In the genomic region with DNA sequence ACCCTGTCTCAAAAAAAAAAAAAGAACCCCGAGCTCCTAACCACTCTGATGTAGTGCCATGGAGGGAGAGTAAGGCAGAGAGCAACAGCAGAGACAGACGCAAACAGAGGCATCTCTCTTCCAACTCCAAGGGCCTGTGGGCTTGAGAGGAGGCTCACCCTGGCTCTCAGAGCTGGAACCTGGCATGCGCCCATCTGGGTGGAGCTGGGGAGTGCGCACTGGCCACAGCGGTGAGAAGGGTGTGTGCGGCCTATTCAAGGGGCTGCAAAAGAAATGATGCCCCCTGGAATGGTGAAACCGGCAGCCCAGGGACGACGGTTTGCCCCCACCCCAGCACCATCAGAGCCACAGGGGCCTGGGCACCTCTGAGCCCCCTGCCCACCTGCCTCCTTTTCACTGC, we compare ENCODE assay signal across 18 cellular contexts.
"Had no signal": no experiment of that assay in that cellular context is flagged by ENCODE, and none has a peak within 500 bp of the region (broad histone marks: within the 10 kb centered on the region; RNA-seq: fewer than 3 reads in every experiment).

No MANE protein-coding gene starts in this region.

- H3K27me3 ChIP-seq: body of pancreas, tibial artery had no signal

- H3K9me3 ChIP-seq: body of pancreas, mucosa of descending colon, tibial artery had no signal

- H3K4me3 ChIP-seq: body of pancreas, lung, mucosa of descending colon, tibial artery had no signal

- H3K27ac ChIP-seq: body of pancreas had no signal

- H3K9me3 Mint-ChIP-seq: activated naive CD4-positive, alpha-beta T cell treated with anti-CD3 and anti-CD28 coated beads, Interleukin-2, amount 50 U/mL, for 72 hours; effector memory CD8-positive, alpha-beta T cell; natural killer cell; stimulated activated memory B cell treated with anti-CD40 and anti-IgM and Interleukin-4, amounts not matched to agents 10 μg/mL and 1 μg/mL and 100 μg/mL, for 72 hours; T-cell had no signal

- H3K27ac Mint-ChIP-seq: activated naive CD4-positive, alpha-beta T cell treated with anti-CD3 and anti-CD28 coated beads, Interleukin-2, amount 50 U/mL, for 72 hours; natural killer cell; stimulated activated memory B cell treated with anti-CD40 and anti-IgM and Interleukin-4, amounts not matched to agents 10 μg/mL and 1 μg/mL and 100 μg/mL, for 72 hours had no signal

- FAIRE-seq: frontal cortex had no signal

- ATAC-seq: activated CD4-positive, CD25-positive, alpha-beta regulatory T cell treated with anti-CD3 and anti-CD28 coated beads, Interleukin-2, amount 50 U/mL, for 24 hours; activated naive CD4-positive, alpha-beta T cell treated with anti-CD3 and anti-CD28 coated beads, Interleukin-2, amount 50 U/mL, for 72 hours; body of pancreas; effector memory CD8-positive, alpha-beta T cell; left cardiac atrium; natural killer cell; stimulated activated memory B cell treated with anti-CD40 and anti-IgM and Interleukin-4, amounts not matched to agents 10 μg/mL and 1 μg/mL and 100 μg/mL, for 72 hours; T-cell had no signal

- H3K27me3 Mint-ChIP-seq: effector memory CD8-positive, alpha-beta T cell; stimulated activated memory B cell treated with anti-CD40 and anti-IgM and Interleukin-4, amounts not matched to agents 10 μg/mL and 1 μg/mL and 100 μg/mL, for 72 hours; T-cell had no signal

- H3K36me3 ChIP-seq: tibial artery had no signal

- H3K36me3 Mint-ChIP-seq: activated naive CD4-positive, alpha-beta T cell treated with anti-CD3 and anti-CD28 coated beads, Interleukin-2, amount 50 U/mL, for 72 hours; natural killer cell; stimulated activated memory B cell treated with anti-CD40 and anti-IgM and Interleukin-4, amounts not matched to agents 10 μg/mL and 1 μg/mL and 100 μg/mL, for 72 hours; T-cell had no signal

- H3K4me3 Mint-ChIP-seq: natural killer cell; stimulated activated memory B cell treated with anti-CD40 and anti-IgM and Interleukin-4, amounts not matched to agents 10 μg/mL and 1 μg/mL and 100 μg/mL, for 72 hours had no signal

- H3K4me1 ChIP-seq: body of pancreas had no signal

- H3K4me1 Mint-ChIP-seq: stimulated activated memory B cell treated with anti-CD40 and anti-IgM and Interleukin-4, amounts not matched to agents 10 μg/mL and 1 μg/mL and 100 μg/mL, for 72 hours had no signal

- DNase-seq: amniotic stem cell; body of pancreas; central memory CD4-positive, alpha-beta T cell; effector memory CD8-positive, alpha-beta T cell; head of caudate nucleus; left cardiac atrium; mucosa of descending colon; natural killer cell; posterior cingulate gyrus; retina; T-cell; T1000; tibial artery had no signal
